In the genomic region with DNA sequence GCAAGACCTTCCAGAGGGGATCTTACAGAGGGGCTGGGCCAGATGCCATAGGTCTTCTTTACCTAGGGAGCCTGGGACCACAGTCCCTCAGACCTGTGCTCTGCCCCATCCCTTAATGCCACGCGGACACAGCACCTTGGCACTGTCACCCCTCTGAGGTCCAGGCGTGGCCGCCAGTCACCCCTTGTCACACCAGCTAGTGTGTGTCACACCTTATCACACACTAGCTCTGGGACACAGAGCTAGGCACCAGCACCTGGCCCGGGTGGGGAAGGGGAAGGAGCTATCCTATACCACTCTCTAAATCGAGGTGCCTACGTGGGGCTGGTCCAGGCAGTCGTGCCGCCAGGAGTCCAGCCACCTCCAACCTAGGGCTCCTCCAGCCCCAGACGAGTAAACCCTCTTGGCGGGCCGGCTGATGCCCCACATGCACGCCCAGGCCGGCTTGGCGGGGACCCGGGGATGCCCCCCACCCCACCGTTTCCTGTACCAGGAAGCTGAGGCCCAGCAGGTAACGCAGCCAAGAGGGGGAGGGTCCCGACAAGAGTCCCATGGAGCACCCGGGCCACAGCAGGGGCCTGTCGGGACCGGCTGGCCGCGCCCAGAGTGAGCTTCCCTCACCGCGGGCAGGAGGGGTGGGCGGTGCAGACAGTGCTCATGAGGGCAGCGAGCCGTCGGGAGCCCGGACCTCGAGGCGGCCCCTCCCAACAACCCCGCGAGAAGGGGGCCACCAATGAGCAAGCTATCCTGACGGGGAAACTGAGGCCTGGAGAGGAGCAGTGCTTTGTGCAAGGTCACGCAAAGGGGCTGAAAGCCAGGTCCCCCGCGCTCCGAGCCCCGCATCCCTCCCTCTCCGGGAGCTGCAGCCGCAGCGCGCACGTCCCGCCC, we compare ENCODE assay signal across 8 cellular contexts. TPM values are rescaled to one million over a fixed set of nuclear protein-coding genes. Genes with fewer than 3 reads are reported as not detected.
DNase-seq lines count a peak whose midpoint lies in the region; ATAC-seq, FAIRE-seq and TF ChIP-seq lines count a peak whose summit lies in the region.

No MANE protein-coding gene starts in this region.

- peak overlapping the region in 1 of 2 donors; percentile 59 for H3K27ac Mint-ChIP-seq in activated naive CD4-positive, alpha-beta T cell treated with anti-CD3 and anti-CD28 coated beads, Interleukin-2, amount 50 U/mL, for 72 hours

- peak; percentile 14 to 27; a peak in 2 of 6 replicates for ATAC-seq in A549
- peak; percentile 19 for ATAC-seq in GM19351 (IDR thresholded peaks at IDR 0.05; ENCODE audit: unreplicated experiment)
- peak; percentile 36 to 47 for ATAC-seq in activated naive CD4-positive, alpha-beta T cell treated with anti-CD3 and anti-CD28 coated beads, Interleukin-2, amount 50 U/mL, for 72 hours
- no peak for ATAC-seq in GM18858 (IDR thresholded peaks at IDR 0.05; ENCODE audit: unreplicated experiment)

- FAIRE-seq in A549 (lab: Jason Lieb, UNC) = no peak

- H3K4me3 ChIP-seq in A549 (peak overlapping the region; percentile 74), right atrium auricular region (peak overlapping the region; percentile 53 to 60), skeletal muscle cell (ENCODE audit: low read depth, low read length) (peak overlapping the region; percentile 72)

- no peaks in the 10 kb centered on the region for H3K9me3 Mint-ChIP-seq in activated naive CD4-positive, alpha-beta T cell treated with anti-CD3 and anti-CD28 coated beads, Interleukin-2, amount 50 U/mL, for 72 hours

- CTCF ChIA-PET in A549 (lab: Yijun Ruan, JAX) = interaction anchor here (0.6 to 3.8 kb wide), 10 partner anchors 13 to 268 kb away, joined by 3 to 24 read pairs (median 4); a partner anchor contains a TSS

- H3K27ac ChIP-seq in A549 = peak overlapping the region; percentile 73 to 87
- no peak overlapping the region for H3K27ac ChIP-seq in right atrium auricular region

- POLR2A ChIA-PET in A549 (lab: Yijun Ruan, JAX) = interaction anchor here (1.1 to 1.4 kb wide), 2 partner anchors 64 to 74 kb away, joined by 3 read pairs; a partner anchor contains a TSS

- TF ChIP-seq EP300 in A549 (IDR thresholded peaks at IDR 0.05) = no peak

- peak overlapping the region; percentile 83 for H3K4me2 ChIP-seq in A549

- no peaks in the 10 kb centered on the region for H3K36me3 ChIP-seq in right atrium auricular region

- 56% methylated on average over 25 of the region's 47 CpGs for WGBS in A549 (ENCODE audit: missing lambda C conversion rate)

- no peaks in the 10 kb centered on the region for H3K36me3 Mint-ChIP-seq in activated naive CD4-positive, alpha-beta T cell treated with anti-CD3 and anti-CD28 coated beads, Interleukin-2, amount 50 U/mL, for 72 hours

- peaks cover 11% of the 10 kb centered on the region; the same call in 2 of the 3 replicates for H3K4me1 ChIP-seq in A549
- peaks cover 0 to 13% of the 10 kb centered on the region in 2 donors for H3K4me1 ChIP-seq in right atrium auricular region

- TF ChIP-seq POLR2A in A549 (IDR thresholded peaks at IDR 0.05; ENCODE audit: low read length) = no peak

- TF ChIP-seq RAD21 in A549 (conservative IDR thresholded peaks at IDR 0.05 in 1 of 2, IDR thresholded peaks at IDR 0.05 in 1 of 2) = no peak

- TF ChIP-seq CTCF in A549 (IDR thresholded peaks at IDR 0.05) (no peak), right atrium auricular region (IDR thresholded peaks at IDR 0.05) (no peak)

- DNase-seq in A549 (ENCODE audit: low read depth in 1 of 2, low spot score in 1 of 2) = no peak
- DNase-seq in NCI-H748 treated with DMSO at 0.1 percent for 48 hours (lab: John Stamatoyannopoulos, UW) = peak; percentile 10
- peak in 1 of 2 donors; percentile 30 for DNase-seq in activated naive CD4-positive, alpha-beta T cell treated with anti-CD3 and anti-CD28 coated beads, Interleukin-2, amount 50 U/mL, for 72 hours (ENCODE audit: low spot score in 2 of 2)
- no peak for DNase-seq in right atrium auricular region (ENCODE audit: low spot score)
- DNase-seq in skeletal muscle cell (ENCODE audit: low read depth) = no peak
- no peak for DNase-seq in AG08396 (ENCODE audit: low spot score)

- no peaks in the 10 kb centered on the region for H3K27me3 ChIP-seq in right atrium auricular region

- H3K9me3 ChIP-seq in A549 (no peaks in the 10 kb centered on the region), right atrium auricular region (no peaks in the 10 kb centered on the region)

TF ChIP-seq in A549, 52 proteins besides CTCF, POLR2A, EP300 and RAD21:
- TF ChIP-seq TP53 (CRISPR knock-in tag; IDR thresholded peaks at IDR 0.05) (no peak), SMC3 (IDR thresholded peaks at IDR 0.05) (no peak), MYC (IDR thresholded peaks at IDR 0.05; ENCODE audit: borderline replicate concordance, low read length) (no peak), CHD4 (IDR thresholded peaks at IDR 0.05; ENCODE audit: borderline replicate concordance) (no peak), FOSL2 (IDR thresholded peaks at IDR 0.05) (no peak), FOSL2 (CRISPR knock-in tag; IDR thresholded peaks at IDR 0.05) (no peak)
- TF ChIP-seq, protein P1, sequence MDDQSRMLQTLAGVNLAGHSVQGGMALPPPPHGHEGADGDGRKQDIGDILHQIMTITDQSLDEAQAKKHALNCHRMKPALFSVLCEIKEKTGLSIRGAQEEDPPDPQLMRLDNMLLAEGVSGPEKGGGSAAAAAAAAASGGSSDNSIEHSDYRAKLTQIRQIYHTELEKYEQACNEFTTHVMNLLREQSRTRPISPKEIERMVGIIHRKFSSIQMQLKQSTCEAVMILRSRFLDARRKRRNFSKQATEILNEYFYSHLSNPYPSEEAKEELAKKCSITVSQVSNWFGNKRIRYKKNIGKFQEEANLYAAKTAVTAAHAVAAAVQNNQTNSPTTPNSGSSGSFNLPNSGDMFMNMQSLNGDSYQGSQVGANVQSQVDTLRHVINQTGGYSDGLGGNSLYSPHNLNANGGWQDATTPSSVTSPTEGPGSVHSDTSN (IDR thresholded peaks at IDR 0.05) = no peak
- TF ChIP-seq, protein P2, sequence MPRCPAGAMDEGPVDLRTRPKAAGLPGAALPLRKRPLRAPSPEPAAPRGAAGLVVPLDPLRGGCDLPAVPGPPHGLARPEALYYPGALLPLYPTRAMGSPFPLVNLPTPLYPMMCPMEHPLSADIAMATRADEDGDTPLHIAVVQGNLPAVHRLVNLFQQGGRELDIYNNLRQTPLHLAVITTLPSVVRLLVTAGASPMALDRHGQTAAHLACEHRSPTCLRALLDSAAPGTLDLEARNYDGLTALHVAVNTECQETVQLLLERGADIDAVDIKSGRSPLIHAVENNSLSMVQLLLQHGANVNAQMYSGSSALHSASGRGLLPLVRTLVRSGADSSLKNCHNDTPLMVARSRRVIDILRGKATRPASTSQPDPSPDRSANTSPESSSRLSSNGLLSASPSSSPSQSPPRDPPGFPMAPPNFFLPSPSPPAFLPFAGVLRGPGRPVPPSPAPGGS (IDR thresholded peaks at IDR 0.05) = no peak

RNA-seq across cellular contexts. Expression of a gene that starts 0.6 kb away (rescaled TPM):
- polyA plus RNA-seq in A549 (2011; rRNA removed) (2.0 and 3.1 TPM in 2 replicates), A549 (2017; fragmentation: RNase III; extraction: RNeasy Plus Mini Kit Qiagen cat#74134 plus additional on column Dnase treatment) (0.42 to 0.50 TPM (median 0.49 TPM) in 3 replicates)
- polyA plus RNA-seq in A549 (2012; cell fraction: cytosol; rRNA removed) = 0.42 and 0.53 TPM in 2 replicates
- 0.29 and 0.31 TPM in 2 replicates for polyA plus RNA-seq in A549 (2012; cell fraction: nucleus; rRNA removed)
- 2.4 and 4.8 TPM in 2 replicates for polyA minus RNA-seq in A549 (2011; rRNA and poly(A)+ RNA removed)
- total RNA-seq in activated naive CD4-positive, alpha-beta T cell treated with anti-CD3 and anti-CD28 coated beads, Interleukin-2, amount 50 U/mL, for 72 hours = 10 to 100 TPM in 1 of 2 donors, 1 to 10 TPM in 1; 6.8 to 11.8 TPM
- total RNA-seq in right atrium auricular region = under 1 TPM; 0.39 to 0.44 TPM

Comparison
In these comparisons a context has a peak if more than half of its experiments do, and no peak if none do; other contexts are left out.
1. H3K27ac ChIP-seq: peak in A549 (2 of 2); none in right atrium auricular region (0 of 2).
2. RNA of a gene that starts 0.6 kb away (total RNA-seq): 6.8 to 11.8 TPM in activated naive CD4-positive, alpha-beta T cell treated with anti-CD3 and anti-CD28 coated beads, Interleukin-2, amount 50 U/mL, for 72 hours; 0.39 to 0.44 TPM in right atrium auricular region; every median in the first group is over 4 times any median in the second.
3. Peak in every context shown above with its lines, with median percentiles within 50 percentile points of each other: H3K4me3 ChIP-seq.